In the genomic region with DNA sequence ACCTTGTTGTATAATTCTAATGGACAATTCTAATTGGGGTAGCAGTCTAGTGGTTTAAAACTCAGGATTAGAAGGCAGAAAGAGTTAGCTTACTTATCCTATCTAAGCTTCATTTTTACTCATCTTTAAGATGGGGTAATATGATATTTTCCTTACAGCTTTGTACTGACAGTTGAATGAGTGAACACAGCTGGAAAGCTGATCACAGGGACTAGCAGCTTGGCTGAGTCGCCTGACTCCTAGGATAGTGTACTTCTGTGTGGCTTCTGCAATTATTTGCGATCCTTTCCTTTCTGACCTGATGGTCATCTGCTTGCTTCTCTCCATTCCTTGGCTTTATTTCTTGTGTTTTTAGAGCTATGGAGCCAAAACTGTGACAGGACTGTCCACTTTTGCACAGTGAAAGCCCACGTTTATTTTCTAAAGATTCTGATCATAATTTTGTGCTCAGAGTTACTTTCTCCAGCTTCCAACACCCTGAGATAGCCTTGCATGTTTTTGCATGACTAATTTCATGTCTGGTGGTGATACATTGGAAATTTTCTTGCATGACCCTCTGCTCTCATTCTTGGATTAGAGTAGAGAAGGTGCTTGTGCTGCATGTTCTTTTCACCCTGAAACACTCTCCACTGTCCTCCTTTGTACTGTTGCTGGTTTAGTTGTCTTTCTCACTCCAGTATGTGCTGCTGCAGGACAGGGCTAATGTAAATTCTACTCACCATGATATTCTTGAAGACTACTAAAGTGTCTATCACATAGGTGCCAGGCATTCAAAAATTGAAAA, we compare ENCODE assay signal across 13 cellular contexts.
DNase-seq lines count a peak whose midpoint lies in the region; ATAC-seq, FAIRE-seq and TF ChIP-seq lines count a peak whose summit lies in the region.
"Had no signal": no experiment of that assay in that cellular context is flagged by ENCODE, and none has a peak within 500 bp of the region (broad histone marks: within the 10 kb centered on the region; RNA-seq: fewer than 3 reads in every experiment).

No MANE protein-coding gene starts in this region.

- peaks cover 2% of the 10 kb centered on the region for H3K36me3 Mint-ChIP-seq in activated naive CD8-positive, alpha-beta T cell
- H3K36me3 Mint-ChIP-seq: natural killer cell had no signal

- no peaks in the 10 kb centered on the region for H3K79me2 ChIP-seq in keratinocyte (ENCODE audit: control insufficient read depth, insufficient read depth, low read length)

- no peaks in the 10 kb centered on the region for H3K27me3 Mint-ChIP-seq in activated naive CD8-positive, alpha-beta T cell

- no peak overlapping the region for H3K9ac ChIP-seq in keratinocyte (ENCODE audit: control insufficient read depth, extremely low read depth, insufficient read depth, low read length)

- no peak for ATAC-seq in HG02763 (IDR thresholded peaks at IDR 0.05; ENCODE audit: unreplicated experiment)
- ATAC-seq in HG03095 (IDR thresholded peaks at IDR 0.05; ENCODE audit: unreplicated experiment), result no peak
- ATAC-seq: natural killer cell, sciatic nerve had no signal

- H4K20me1 ChIP-seq in keratinocyte (ENCODE audit: control insufficient read depth, extremely low read depth, insufficient read depth, low read length), result no peaks in the 10 kb centered on the region

- H2AFZ ChIP-seq in keratinocyte (ENCODE audit: control insufficient read depth, low read length), result no peak overlapping the region

- no peak for TF ChIP-seq CTCF in AG04450 (IDR thresholded peaks at IDR 0.05; ENCODE audit: low read depth, low read length)
- no peak for TF ChIP-seq CTCF in keratinocyte (optimal IDR thresholded peaks at IDR 0.05 in 1 of 3, IDR thresholded peaks at IDR 0.05 in 1 of 3, conservative IDR thresholded peaks at IDR 0.05 in 1 of 3; ENCODE audit: extremely low read depth in 1 of 3, insufficient read depth in 2 of 3, low read length in 3 of 3)

- H3K9me3 ChIP-seq in AG04450 (ENCODE audit: control insufficient read depth, insufficient read depth, low read length), result no peaks in the 10 kb centered on the region
- no peaks in the 10 kb centered on the region for H3K9me3 ChIP-seq in keratinocyte (ENCODE audit: control insufficient read depth, low read depth, low read length)
- H3K9me3 ChIP-seq: suprapubic skin had no signal

- no peak overlapping the region for H3K4me2 ChIP-seq in keratinocyte (ENCODE audit: control insufficient read depth, extremely low read depth, insufficient read depth, low read depth, low read length)

- peak overlapping the region; percentile 56 for H3K27ac Mint-ChIP-seq in activated naive CD8-positive, alpha-beta T cell
- H3K27ac Mint-ChIP-seq: natural killer cell had no signal

- H3K9me1 ChIP-seq in keratinocyte (ENCODE audit: control insufficient read depth, extremely low read depth, insufficient read depth, low read length), result no peaks in the 10 kb centered on the region

- DNase-seq in AG04450 (ENCODE audit: low read depth, low spot score) (peak; percentile 32), GM12892 (ENCODE audit: insufficient read length) (no peak), keratinocyte (ENCODE audit: low read depth, low spot score) (no peak), NCI-H345 treated with DMSO at 0.1 percent for 48 hours (lab: John Stamatoyannopoulos, UW; ENCODE audit: unreplicated experiment) (no peak), DMS79 treated with DMSO at 0.1 percent for 48 hours (lab: John Stamatoyannopoulos, UW) (no peak)
- DNase-seq: GDM1, natural killer cell, NCI-H510A had no signal

- CTCF ChIA-PET in AG04450 (lab: Charles Lee), result interaction anchor here (0.6 to 1.0 kb wide), 2 partner anchors 17 to 477 kb away, joined by 3 to 4 read pairs; no protein-coding TSS in a partner anchor

- H3K4me1 Mint-ChIP-seq in activated naive CD8-positive, alpha-beta T cell (ENCODE audit: low read depth), result peaks cover 10% of the 10 kb centered on the region
- H3K4me1 Mint-ChIP-seq: natural killer cell had no signal

- H3K4me1 ChIP-seq in keratinocyte (ENCODE audit: control insufficient read depth, extremely low read depth, insufficient read depth, low read length), result peaks cover 21% of the 10 kb centered on the region

- no peak for TF ChIP-seq POLR2A in GM12892 (IDR thresholded peaks at IDR 0.05; ENCODE audit: low read depth, low read length)

- no peaks in the 10 kb centered on the region for H3K27me3 ChIP-seq in AG04450 (ENCODE audit: control insufficient read depth, insufficient read depth, low read length)
- no peaks in the 10 kb centered on the region for H3K27me3 ChIP-seq in keratinocyte (ENCODE audit: control insufficient read depth, extremely low read depth, insufficient read depth, low read length)
- H3K27me3 ChIP-seq: suprapubic skin had no signal

- H3K27ac ChIP-seq in AG04450 (ENCODE audit: low read depth, low read length) (peak overlapping the region; percentile 25), keratinocyte (ENCODE audit: control insufficient read depth, insufficient read depth, low read length) (no peak overlapping the region)
- H3K27ac ChIP-seq: suprapubic skin had no signal

- H3K4me3 ChIP-seq in AG04450 (ENCODE audit: low read depth, low read length), result peak overlapping the region; percentile 31
- no peak overlapping the region for H3K4me3 ChIP-seq in keratinocyte (ENCODE audit: control insufficient read depth in 2 of 3, extremely low read depth in 1 of 3, insufficient read depth in 2 of 3, low read depth in 1 of 3, low read length in 3 of 3)
- H3K4me3 ChIP-seq: suprapubic skin had no signal

- no peaks in the 10 kb centered on the region for H3K9me3 Mint-ChIP-seq in activated naive CD8-positive, alpha-beta T cell (ENCODE audit: low read depth)
- H3K9me3 Mint-ChIP-seq: natural killer cell had no signal

- POLR2A ChIA-PET in AG04450 (lab: Yijun Ruan, JAX), result interaction anchor here (0.7 kb wide), 1 partner anchor 380 kb away, joined by 4 read pairs; no protein-coding TSS in a partner anchor

- dilution Hi-C loops in keratinocyte (cut with MboI; ENCODE audit: extremely low pct_ligation_motif_present, low sequenced_read_pairs), result no loop called here

- no peaks in the 10 kb centered on the region for H3K36me3 ChIP-seq in keratinocyte (ENCODE audit: control insufficient read depth in 2 of 2, extremely low read depth in 1 of 2, insufficient read depth in 2 of 2, low read length in 2 of 2)
- H3K36me3 ChIP-seq: suprapubic skin had no signal

- H3K4me3 Mint-ChIP-seq in activated naive CD8-positive, alpha-beta T cell, result no peak overlapping the region
- H3K4me3 Mint-ChIP-seq: natural killer cell had no signal

- peak; percentile 40 for FAIRE-seq in GM12892 (lab: Jason Lieb, UNC)
- FAIRE-seq in keratinocyte (lab: Jason Lieb, UNC), result peak; percentile 53
